ENCODE assay signal across 10 cellular contexts in genomic region chr11:121237686-121238658, GRCh38. TPM values are rescaled to one million over a fixed set of nuclear protein-coding genes. Genes with fewer than 3 reads are reported as not detected.
DNase-seq lines count a peak whose midpoint lies in the region; ATAC-seq, FAIRE-seq and TF ChIP-seq lines count a peak whose summit lies in the region.
"Had no signal": no experiment of that assay in that cellular context is flagged by ENCODE, and none has a peak within 500 bp of the region (broad histone marks: within the 10 kb centered on the region; RNA-seq: fewer than 3 reads in every experiment).

No MANE protein-coding gene starts in this region.

- TF ChIP-seq CTCF in AG09309 (IDR thresholded peaks at IDR 0.05; ENCODE audit: control insufficient read depth, insufficient read depth, low read depth, low read length, missing control alignments) (no peak), Peyer's patch (IDR thresholded peaks at IDR 0.05) (no peak)

- H3K27me3 ChIP-seq in Peyer's patch: no peaks in the 10 kb centered on the region

- peak overlapping the region in 2 of 4 donors; percentile 26 to 30 for H3K27ac ChIP-seq in Peyer's patch

- peaks cover 0 to 16% (median 2%) of the 10 kb centered on the region in 4 donors for H3K4me1 ChIP-seq in Peyer's patch

- no peak overlapping the region for H3K4me3 ChIP-seq in AG09309 (ENCODE audit: control insufficient read depth, low read depth, low read length)
- peak overlapping the region; percentile 4 to 27 (median 12) for H3K4me3 ChIP-seq in Peyer's patch
- H3K4me3 ChIP-seq: heart right ventricle had no signal

- peak; percentile 69 for DNase-seq in AG09309 (ENCODE audit: low read depth)
- no peak for DNase-seq in GM12892 (ENCODE audit: insufficient read length)
- DNase-seq in Peyer's patch: no peak
- peak; percentile 99 for DNase-seq in foreskin melanocyte
- DNase-seq in SIG-M5 treated with dmso at 0.1 percent for 504 hours (lab: John Stamatoyannopoulos, UW; ENCODE audit: unreplicated experiment): no peak
- no peak for DNase-seq in C1 segment of cervical spinal cord (lab: John Stamatoyannopoulos, UW)
- DNase-seq: DMS79 treated with DMSO at 0.1 percent for 48 hours had no signal

- no peak for ATAC-seq in HG02588 (IDR thresholded peaks at IDR 0.05; ENCODE audit: unreplicated experiment)
- no peak for ATAC-seq in HG03439 (IDR thresholded peaks at IDR 0.05; ENCODE audit: unreplicated experiment)
- ATAC-seq: heart right ventricle had no signal

- FAIRE-seq in GM12892 (lab: Jason Lieb, UNC): peak; percentile 97

- H3K36me3 ChIP-seq in Peyer's patch: no peaks in the 10 kb centered on the region
- H3K36me3 ChIP-seq: heart right ventricle had no signal

- H3K9me3 ChIP-seq in Peyer's patch: no peaks in the 10 kb centered on the region
- H3K9me3 ChIP-seq: heart right ventricle had no signal

- no peak for TF ChIP-seq POLR2A in GM12892 (IDR thresholded peaks at IDR 0.05; ENCODE audit: low read depth, low read length)
- TF ChIP-seq POLR2A in Peyer's patch (IDR thresholded peaks at IDR 0.05): no peak

RNA-seq across cellular contexts. Expression of gene SC5D, which starts 54.6 kb away (rescaled TPM):
- 36.8 TPM for polyA plus RNA-seq in GM12892 (2012; ENCODE audit: missing spikeins)
- total RNA-seq in Peyer's patch: 10 to 100 TPM; 25.6 to 63.6 (median 37.7) TPM

Comparison
In these comparisons a context has a peak if more than half of its experiments do, and no peak if none do; other contexts are left out.
1. DNase-seq: peak in AG09309 (single experiment) and foreskin melanocyte (single experiment); none in GM12892 (single experiment), Peyer's patch (0 of 3), SIG-M5 treated with dmso at 0.1 percent for 504 hours (single experiment) and C1 segment of cervical spinal cord (0 of 14).